9 cellular contexts compared by ENCODE assay signal in genomic region chr6:15254074-15254975, GRCh38. TPM values are rescaled to one million over a fixed set of nuclear protein-coding genes. Genes with fewer than 3 reads are reported as not detected.
DNase-seq lines count a peak whose midpoint lies in the region; ATAC-seq and TF ChIP-seq lines count a peak whose summit lies in the region.
"Had no signal": no experiment of that assay in that cellular context is flagged by ENCODE, and none has a peak within 500 bp of the region (broad histone marks: within the 10 kb centered on the region; RNA-seq: fewer than 3 reads in every experiment).

No MANE protein-coding gene starts in this region.

- no peaks in the 10 kb centered on the region for H3K27me3 Mint-ChIP-seq in activated naive CD8-positive, alpha-beta T cell treated with anti-CD3 and anti-CD28 coated beads, Interleukin-2, amount 50 U/mL, for 24 hours
- H3K27me3 Mint-ChIP-seq in osteocyte (ENCODE audit: unreplicated experiment): no peaks in the 10 kb centered on the region

- H3K4me3 ChIP-seq in IMR-90 (ENCODE audit: insufficient read depth, low read depth, low read length): no peak overlapping the region

- no peaks in the 10 kb centered on the region for H3K9me3 ChIP-seq in IMR-90 (ENCODE audit: control insufficient read depth, insufficient read depth, low read length)

- H2AK9ac ChIP-seq in IMR-90 (replicated peaks; ENCODE audit: low read depth, low read length, poor library complexity): no peak overlapping the region

- H3K9me3 Mint-ChIP-seq in activated naive CD8-positive, alpha-beta T cell treated with anti-CD3 and anti-CD28 coated beads, Interleukin-2, amount 50 U/mL, for 24 hours: no peaks in the 10 kb centered on the region
- no peaks in the 10 kb centered on the region for H3K9me3 Mint-ChIP-seq in osteocyte (ENCODE audit: unreplicated experiment)
- H3K9me3 Mint-ChIP-seq: brain had no signal

- CTCF ChIA-PET in IMR-90 (lab: Yijun Ruan, JAX): no interaction called here

- no peak overlapping the region for H3K23ac ChIP-seq in IMR-90 (ENCODE audit: low read depth, low read length)

- H2BK20ac ChIP-seq in IMR-90 (ENCODE audit: low read depth, low read length): no peak overlapping the region

- H2AFZ ChIP-seq in IMR-90 (replicated peaks; ENCODE audit: low read length, poor library complexity): no peak overlapping the region

- H3K27ac ChIP-seq in IMR-90 (ENCODE audit: insufficient read depth, low read length): no peak overlapping the region

- H3K9ac ChIP-seq in IMR-90 (ENCODE audit: low read depth, low read length): no peak overlapping the region

- POLR2A ChIA-PET in IMR-90 (lab: Charles Lee; ENCODE audit: unreplicated experiment): no interaction called here

- H2BK5ac ChIP-seq in IMR-90 (ENCODE audit: low read depth, low read length, poor library complexity, severe bottlenecking): no peak overlapping the region

- no peak overlapping the region for H3K4me2 ChIP-seq in IMR-90 (ENCODE audit: low read depth, low read length)

- H3K9me1 ChIP-seq in IMR-90 (ENCODE audit: insufficient read depth, low read length): peaks cover 16% of the 10 kb centered on the region

- in situ Hi-C loops in IMR-90 (cut with MboI; ENCODE audit: low sequenced_read_pairs): loop anchor here (10.0 to 25.0 kb wide), 2 partner anchors 130 to 358 kb away; no protein-coding TSS in a partner anchor

- DNase-seq in Ammon's horn (ENCODE audit: low spot score) (peak; percentile 78), IMR-90 (no peak), osteocyte (ENCODE audit: extremely low spot score, unreplicated experiment) (peak; percentile 86), AG08396 (ENCODE audit: low spot score) (no peak)
- no peak for DNase-seq in activated naive CD8-positive, alpha-beta T cell treated with anti-CD3 and anti-CD28 coated beads, Interleukin-2, amount 50 U/mL, for 24 hours
- no peak for DNase-seq in activated CD4-positive, CD25-positive, alpha-beta regulatory T cell treated with anti-CD3 and anti-CD28 coated beads, Interleukin-2, amount 50 U/mL, for 72 hours

- dilution Hi-C loops in IMR-90 (cut with HindIII; ENCODE audit: low sequenced_read_pairs, unreplicated experiment): no loop called here

- no peak overlapping the region for H4K8ac ChIP-seq in IMR-90 (ENCODE audit: low read depth in 2 of 2, low read length in 2 of 2)

- no TSS peak for BruUV-seq in IMR-90 (replicated peaks; lab: Mats Ljungman, UMichigan)

- peak overlapping the region; percentile 95 for H3K4me3 Mint-ChIP-seq in activated naive CD8-positive, alpha-beta T cell treated with anti-CD3 and anti-CD28 coated beads, Interleukin-2, amount 50 U/mL, for 24 hours
- H3K4me3 Mint-ChIP-seq in osteocyte (ENCODE audit: unreplicated experiment): no peak overlapping the region

- H3K4ac ChIP-seq in IMR-90 (ENCODE audit: low read depth, low read length): no peak overlapping the region

- no peak overlapping the region for H4K5ac ChIP-seq in IMR-90 (ENCODE audit: low read depth, low read length)

- peaks cover 10% of the 10 kb centered on the region for H3K4me1 ChIP-seq in IMR-90 (ENCODE audit: control insufficient read depth, insufficient read depth, low read length)

- TF ChIP-seq RAD21 in IMR-90 (IDR thresholded peaks at IDR 0.05; ENCODE audit: low read length): no peak

- no peak overlapping the region for H3K56ac ChIP-seq in IMR-90 (ENCODE audit: extremely low read depth, insufficient read depth, low read length)

- peak overlapping the region; percentile 93 for H3K27ac Mint-ChIP-seq in activated naive CD8-positive, alpha-beta T cell treated with anti-CD3 and anti-CD28 coated beads, Interleukin-2, amount 50 U/mL, for 24 hours
- H3K27ac Mint-ChIP-seq in osteocyte (ENCODE audit: unreplicated experiment): peak overlapping the region; percentile 80

- peaks cover 41% of the 10 kb centered on the region for H3K36me3 Mint-ChIP-seq in activated naive CD8-positive, alpha-beta T cell treated with anti-CD3 and anti-CD28 coated beads, Interleukin-2, amount 50 U/mL, for 24 hours (ENCODE audit: low read depth)
- no peaks in the 10 kb centered on the region for H3K36me3 Mint-ChIP-seq in osteocyte (ENCODE audit: unreplicated experiment)

- WGBS in IMR-90 (ENCODE audit: extremely low coverage in 2 of 2, insufficient read length in 1 of 2), 2 experiments: 100% methylated on average over 7 of the region's 14 CpGs; no CpG with 5 or more reads in 1 of the 2 experiments

- H3K14ac ChIP-seq in IMR-90 (replicated peaks; ENCODE audit: low read depth, low read length): 0 out of 2 replicates have a peak overlapping the region, but pooled peaks have one; percentile 41

- H3K36me3 ChIP-seq in IMR-90 (ENCODE audit: control insufficient read depth, insufficient read depth, low read length): peaks cover 2% of the 10 kb centered on the region; the same call in 1 of the 2 replicates

- no peak overlapping the region for H4K91ac ChIP-seq in IMR-90 (ENCODE audit: insufficient read depth, low read depth, low read length)

- peaks cover 94% of the 10 kb centered on the region for H4K20me1 ChIP-seq in IMR-90 (ENCODE audit: insufficient read depth, low read length)

- ATAC-seq in GM18511 (IDR thresholded peaks at IDR 0.05; ENCODE audit: unreplicated experiment) (peak; percentile 41), IMR-90 (ENCODE audit: low read depth) (no peak), GM21515 (IDR thresholded peaks at IDR 0.05; ENCODE audit: unreplicated experiment) (no peak)
- no peak for ATAC-seq in activated naive CD8-positive, alpha-beta T cell treated with anti-CD3 and anti-CD28 coated beads, Interleukin-2, amount 50 U/mL, for 24 hours

- H3K4me1 Mint-ChIP-seq in activated naive CD8-positive, alpha-beta T cell treated with anti-CD3 and anti-CD28 coated beads, Interleukin-2, amount 50 U/mL, for 24 hours: peaks cover 100% of the 10 kb centered on the region
- H3K4me1 Mint-ChIP-seq in osteocyte (ENCODE audit: unreplicated experiment): peaks cover 60% of the 10 kb centered on the region

- intact Hi-C loops in IMR-90 (cut with micrococcal nuclease): no loop called here

- 0 out of 2 replicates have a peak, but pooled peaks have one; percentile 4 for TF ChIP-seq CTCF in IMR-90 (conservative IDR thresholded peaks at IDR 0.05; ENCODE audit: low read depth, low read length)
- TF ChIP-seq CTCF in osteocyte (IDR thresholded peaks at IDR 0.05): peak; percentile 63

- TF ChIP-seq POLR2A in IMR-90 (IDR thresholded peaks at IDR 0.05; ENCODE audit: low read depth, low read length): no peak

- peak overlapping the region; percentile 14; the same call in 1 of the 2 replicates for H2AK5ac ChIP-seq in IMR-90 (ENCODE audit: low read depth, low read length)

- no peak overlapping the region for H3K18ac ChIP-seq in IMR-90 (ENCODE audit: low read depth, low read length)

- no peaks in the 10 kb centered on the region for H3K27me3 ChIP-seq in IMR-90 (ENCODE audit: control insufficient read depth, insufficient read depth, low read length)

- H2BK15ac ChIP-seq in IMR-90 (ENCODE audit: low read depth, low read length): no peak overlapping the region

- H3K79me1 ChIP-seq in IMR-90 (ENCODE audit: low read depth in 1 of 2, low read length in 2 of 2): peaks cover 11 to 81% of the 10 kb centered on the region in 2 experiments

- no peak overlapping the region for H2BK120ac ChIP-seq in IMR-90 (ENCODE audit: low read depth, low read length)

TF ChIP-seq in IMR-90, 13 proteins besides CTCF, POLR2A, EP300 and RAD21:
- TF ChIP-seq MAZ (IDR thresholded peaks at IDR 0.05; ENCODE audit: borderline replicate concordance, low read depth, low read length) (no peak), USF2 (IDR thresholded peaks at IDR 0.05; ENCODE audit: low read depth, low read length) (no peak), RFX5 (IDR thresholded peaks at IDR 0.05; ENCODE audit: low read depth, low read length) (no peak), ELK1 (IDR thresholded peaks at IDR 0.05; ENCODE audit: borderline replicate concordance, low read depth, low read length) (no peak), RCOR1 (IDR thresholded peaks at IDR 0.05; ENCODE audit: insufficient replicate concordance, low read length) (no peak), MAFK (IDR thresholded peaks at IDR 0.05; ENCODE audit: low read depth, low read length) (no peak), FOS (IDR thresholded peaks at IDR 0.05; ENCODE audit: low read depth, low read length) (no peak), SMC3 (IDR thresholded peaks at IDR 0.05; ENCODE audit: low read depth, low read length) (no peak), CEBPB (IDR thresholded peaks at IDR 0.05; ENCODE audit: low read depth, low read length) (no peak), CHD1 (IDR thresholded peaks at IDR 0.05; ENCODE audit: low read depth, low read length) (no peak), MXI1 (IDR thresholded peaks at IDR 0.05; ENCODE audit: borderline replicate concordance, low read depth, low read length) (no peak)

RNA-seq across cellular contexts. Expression of gene JARID2, which starts 8.5 kb away (rescaled TPM):
- total RNA-seq in IMR-90 (2012; rRNA removed) (12.9 and 13.1 TPM in 2 replicates), osteocyte (12.2 and 12.5 TPM in 2 replicates)
- polyA plus RNA-seq in IMR-90 (2012; rRNA removed): 9.6 TPM in 2 replicates
- polyA plus RNA-seq in IMR-90 (2012; cell fraction: cytosol; rRNA removed): 4.7 and 5.7 TPM in 2 replicates
- polyA plus RNA-seq in IMR-90 (2012; cell fraction: nucleus; rRNA removed; ENCODE audit: low replicate concordance): 14.8 and 23.2 TPM in 2 replicates

Comparison
In these comparisons a context has a peak if more than half of its experiments do, and no peak if none do; other contexts are left out.
1. DNase-seq: peak in Ammon's horn (single experiment) and osteocyte (single experiment); none in IMR-90 (single experiment), activated naive CD8-positive, alpha-beta T cell treated with anti-CD3 and anti-CD28 coated beads, Interleukin-2, amount 50 U/mL, for 24 hours (single experiment), AG08396 (single experiment) and activated CD4-positive, CD25-positive, alpha-beta regulatory T cell treated with anti-CD3 and anti-CD28 coated beads, Interleukin-2, amount 50 U/mL, for 72 hours (single experiment).